21 cellular contexts compared by ENCODE assay signal in genomic region chr4:176622251-176622968, GRCh38.
A peak's percentile ranks its signal among the peaks of the same experiment; 100 is the strongest.
DNase-seq lines count a peak whose midpoint lies in the region; ATAC-seq and TF ChIP-seq lines count a peak whose summit lies in the region.
"Had no signal": no experiment of that assay in that cellular context is flagged by ENCODE, and none has a peak within 500 bp of the region (broad histone marks: within the 10 kb centered on the region; RNA-seq: fewer than 3 reads in every experiment).

No MANE protein-coding gene starts in this region.

- no peak overlapping the region for H3K4me3 ChIP-seq in adrenal gland
- no peak overlapping the region for H3K4me3 ChIP-seq in fibroblast of the aortic adventitia (ENCODE audit: low read depth, low read length)
- H3K4me3 ChIP-seq in smooth muscle cell, result no peak overlapping the region
- H3K4me3 ChIP-seq: body of pancreas, mucosa of descending colon, testis had no signal

- TF ChIP-seq POLR2A in adrenal gland (IDR thresholded peaks at IDR 0.05), result no peak

- H3K27me3 ChIP-seq in adrenal gland (no peaks in the 10 kb centered on the region), smooth muscle cell (ENCODE audit: low read depth) (peaks cover 5% of the 10 kb centered on the region)
- H3K27me3 ChIP-seq: body of pancreas, neutrophil, testis had no signal

- no peak overlapping the region for H3K4me3 Mint-ChIP-seq in type B pancreatic cell
- H3K4me3 Mint-ChIP-seq: activated naive CD4-positive, alpha-beta T cell treated with anti-CD3 and anti-CD28 coated beads, Interleukin-2, amount 50 U/mL, for 24 hours; activated T-cell treated with anti-CD3 and anti-CD28 coated beads, Interleukin-2, amount 50 U/mL, for 72 hours; dendritic cell treated with granulocyte-macrophage colony-stimulating factor and Interleukin-4, amounts not matched to agents 40 ng/mL and 50 ng/mL, for 4 days had no signal

- H3K36me3 ChIP-seq in adrenal gland (replicated peaks in 1 of 2) (no peaks in the 10 kb centered on the region), smooth muscle cell (ENCODE audit: low read depth) (no peaks in the 10 kb centered on the region)
- H3K36me3 ChIP-seq: neutrophil had no signal

- no peak overlapping the region for H3K27ac Mint-ChIP-seq in type B pancreatic cell
- H3K27ac Mint-ChIP-seq: activated naive CD4-positive, alpha-beta T cell treated with anti-CD3 and anti-CD28 coated beads, Interleukin-2, amount 50 U/mL, for 24 hours; activated T-cell treated with anti-CD3 and anti-CD28 coated beads, Interleukin-2, amount 50 U/mL, for 72 hours; dendritic cell treated with granulocyte-macrophage colony-stimulating factor and Interleukin-4, amounts not matched to agents 40 ng/mL and 50 ng/mL, for 4 days had no signal

- no peaks in the 10 kb centered on the region for H4K20me1 ChIP-seq in smooth muscle cell (ENCODE audit: low read depth)

- no peak overlapping the region for H3K9ac ChIP-seq in smooth muscle cell (ENCODE audit: low read depth)

- no peak for TF ChIP-seq CTCF in adrenal gland (IDR thresholded peaks at IDR 0.05)
- no peak for TF ChIP-seq CTCF in fibroblast of the aortic adventitia (IDR thresholded peaks at IDR 0.05; ENCODE audit: insufficient read depth, low read length)
- no peak for TF ChIP-seq CTCF in smooth muscle cell (IDR thresholded peaks at IDR 0.05; ENCODE audit: borderline replicate concordance, insufficient read depth, poor library complexity, severe bottlenecking)
- no peak for TF ChIP-seq CTCF in type B pancreatic cell (conservative IDR thresholded peaks at IDR 0.05)

- no peaks in the 10 kb centered on the region for H3K4me1 Mint-ChIP-seq in type B pancreatic cell (ENCODE audit: unreplicated experiment)
- H3K4me1 Mint-ChIP-seq: activated naive CD4-positive, alpha-beta T cell treated with anti-CD3 and anti-CD28 coated beads, Interleukin-2, amount 50 U/mL, for 24 hours had no signal

- H3F3A ChIP-seq in smooth muscle cell (ENCODE audit: low read depth), result peaks cover 6% of the 10 kb centered on the region

- no peaks in the 10 kb centered on the region for H3K79me2 ChIP-seq in smooth muscle cell (ENCODE audit: low read depth)

- intact Hi-C loops in adrenal gland (cut with DNase I), result no loop called here

- H3K9me3 ChIP-seq in adrenal gland (replicated peaks in 1 of 3), result no peaks in the 10 kb centered on the region
- H3K9me3 ChIP-seq in smooth muscle cell (replicated peaks; ENCODE audit: low read depth), result no peaks in the 10 kb centered on the region
- H3K9me3 ChIP-seq: body of pancreas, neutrophil, testis had no signal

- DNase-seq in GM03348 (ENCODE audit: low spot score) (peak; percentile 44), adrenal gland (peak in 4 of 7 donors; percentile 16 to 55 (median 34)), fibroblast of the aortic adventitia (ENCODE audit: low read depth) (peak; percentile 67), smooth muscle cell (lab: John Stamatoyannopoulos, UW; ENCODE audit: unreplicated experiment) (no peak), type B pancreatic cell (ENCODE audit: extremely low spot score, unreplicated experiment) (no peak), NCI-H187 treated with DMSO at 0.1 percent for 48 hours (lab: John Stamatoyannopoulos, UW) (no peak)
- DNase-seq: activated T-cell treated with anti-CD3 and anti-CD28 coated beads, Interleukin-2, amount 50 U/mL, for 72 hours; body of pancreas; C1 segment of cervical spinal cord; mucosa of descending colon; NCI-H1694; NCI-H226; stimulated activated CD4-positive, alpha-beta T cell treated with anti-CD3 and anti-CD28 coated beads, Interleukin-15, amount 100 ng/mL, for 24 hours; T1000; testis had no signal

- H2AFZ ChIP-seq in smooth muscle cell (ENCODE audit: low read depth), result peak overlapping the region; percentile 7

- peaks cover 49% of the 10 kb centered on the region for H3K27me3 Mint-ChIP-seq in type B pancreatic cell
- H3K27me3 Mint-ChIP-seq: dendritic cell treated with granulocyte-macrophage colony-stimulating factor and Interleukin-4, amounts not matched to agents 40 ng/mL and 50 ng/mL, for 4 days had no signal

- no peak for ATAC-seq in HG02973 (IDR thresholded peaks at IDR 0.05; ENCODE audit: unreplicated experiment)
- ATAC-seq: activated CD4-positive, CD25-positive, alpha-beta regulatory T cell treated with anti-CD3 and anti-CD28 coated beads, Interleukin-2, amount 50 U/mL, for 24 hours; activated T-cell treated with anti-CD3 and anti-CD28 coated beads, Interleukin-2, amount 50 U/mL, for 72 hours; body of pancreas; HCT116; mucosa of descending colon had no signal

- H3K4me1 ChIP-seq in adrenal gland (replicated peaks in 1 of 2) (peaks cover 4 to 8% of the 10 kb centered on the region in 2 donors), smooth muscle cell (ENCODE audit: low read depth) (no peaks in the 10 kb centered on the region)
- H3K4me1 ChIP-seq: body of pancreas, testis had no signal

- 17 to 27% (median 21%) methylated on average over 2 of the region's 2 CpGs for WGBS in adrenal gland, 4 donors
- WGBS in smooth muscle cell (ENCODE audit: low lambda C conversion rate), result 32% methylated on average over 2 of the region's 2 CpGs

- no peaks in the 10 kb centered on the region for H3K36me3 Mint-ChIP-seq in type B pancreatic cell
- H3K36me3 Mint-ChIP-seq: activated naive CD4-positive, alpha-beta T cell treated with anti-CD3 and anti-CD28 coated beads, Interleukin-2, amount 50 U/mL, for 24 hours had no signal

- H3K4me2 ChIP-seq in smooth muscle cell, result peak overlapping the region; percentile 60

- no peaks in the 10 kb centered on the region for H3K9me3 Mint-ChIP-seq in type B pancreatic cell

- no peak overlapping the region for H3K27ac ChIP-seq in adrenal gland
- no peak overlapping the region for H3K27ac ChIP-seq in smooth muscle cell (ENCODE audit: low read depth)
- H3K27ac ChIP-seq: body of pancreas, neutrophil, testis had no signal

Comparison
In these comparisons a context has a peak if more than half of its experiments do, and no peak if none do; other contexts are left out.
1. DNase-seq: peak in GM03348 (single experiment), adrenal gland (4 of 7) and fibroblast of the aortic adventitia (single experiment); none in smooth muscle cell (single experiment), type B pancreatic cell (single experiment) and NCI-H187 treated with DMSO at 0.1 percent for 48 hours (single experiment).